In the genomic region with DNA sequence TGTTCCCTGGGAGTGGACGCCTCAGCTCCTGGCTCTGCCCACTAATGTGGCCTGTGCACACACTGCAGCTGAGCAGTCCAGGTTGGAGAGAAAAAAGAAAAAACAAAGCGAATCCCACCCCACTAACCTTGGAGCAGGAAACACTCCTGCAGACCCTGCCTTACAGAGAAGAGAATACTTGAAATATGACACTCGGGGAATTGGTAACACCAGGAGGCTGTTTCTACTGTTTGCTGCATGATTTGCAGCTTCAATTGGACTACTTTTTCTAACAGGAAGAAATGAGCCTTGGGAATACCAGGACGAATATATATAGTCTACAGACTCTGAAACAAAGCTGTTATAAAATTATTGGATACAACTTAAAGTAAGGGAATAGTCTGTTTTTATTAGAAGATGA, we compare ENCODE assay signal across 1 cellular context.
TF ChIP-seq lines count a peak whose summit lies in the region.

No MANE protein-coding gene starts in this region.

TF ChIP-seq in GM23338, 12 proteins besides CTCF, POLR2A, EP300 and RAD21:
- TF ChIP-seq, protein P1, sequence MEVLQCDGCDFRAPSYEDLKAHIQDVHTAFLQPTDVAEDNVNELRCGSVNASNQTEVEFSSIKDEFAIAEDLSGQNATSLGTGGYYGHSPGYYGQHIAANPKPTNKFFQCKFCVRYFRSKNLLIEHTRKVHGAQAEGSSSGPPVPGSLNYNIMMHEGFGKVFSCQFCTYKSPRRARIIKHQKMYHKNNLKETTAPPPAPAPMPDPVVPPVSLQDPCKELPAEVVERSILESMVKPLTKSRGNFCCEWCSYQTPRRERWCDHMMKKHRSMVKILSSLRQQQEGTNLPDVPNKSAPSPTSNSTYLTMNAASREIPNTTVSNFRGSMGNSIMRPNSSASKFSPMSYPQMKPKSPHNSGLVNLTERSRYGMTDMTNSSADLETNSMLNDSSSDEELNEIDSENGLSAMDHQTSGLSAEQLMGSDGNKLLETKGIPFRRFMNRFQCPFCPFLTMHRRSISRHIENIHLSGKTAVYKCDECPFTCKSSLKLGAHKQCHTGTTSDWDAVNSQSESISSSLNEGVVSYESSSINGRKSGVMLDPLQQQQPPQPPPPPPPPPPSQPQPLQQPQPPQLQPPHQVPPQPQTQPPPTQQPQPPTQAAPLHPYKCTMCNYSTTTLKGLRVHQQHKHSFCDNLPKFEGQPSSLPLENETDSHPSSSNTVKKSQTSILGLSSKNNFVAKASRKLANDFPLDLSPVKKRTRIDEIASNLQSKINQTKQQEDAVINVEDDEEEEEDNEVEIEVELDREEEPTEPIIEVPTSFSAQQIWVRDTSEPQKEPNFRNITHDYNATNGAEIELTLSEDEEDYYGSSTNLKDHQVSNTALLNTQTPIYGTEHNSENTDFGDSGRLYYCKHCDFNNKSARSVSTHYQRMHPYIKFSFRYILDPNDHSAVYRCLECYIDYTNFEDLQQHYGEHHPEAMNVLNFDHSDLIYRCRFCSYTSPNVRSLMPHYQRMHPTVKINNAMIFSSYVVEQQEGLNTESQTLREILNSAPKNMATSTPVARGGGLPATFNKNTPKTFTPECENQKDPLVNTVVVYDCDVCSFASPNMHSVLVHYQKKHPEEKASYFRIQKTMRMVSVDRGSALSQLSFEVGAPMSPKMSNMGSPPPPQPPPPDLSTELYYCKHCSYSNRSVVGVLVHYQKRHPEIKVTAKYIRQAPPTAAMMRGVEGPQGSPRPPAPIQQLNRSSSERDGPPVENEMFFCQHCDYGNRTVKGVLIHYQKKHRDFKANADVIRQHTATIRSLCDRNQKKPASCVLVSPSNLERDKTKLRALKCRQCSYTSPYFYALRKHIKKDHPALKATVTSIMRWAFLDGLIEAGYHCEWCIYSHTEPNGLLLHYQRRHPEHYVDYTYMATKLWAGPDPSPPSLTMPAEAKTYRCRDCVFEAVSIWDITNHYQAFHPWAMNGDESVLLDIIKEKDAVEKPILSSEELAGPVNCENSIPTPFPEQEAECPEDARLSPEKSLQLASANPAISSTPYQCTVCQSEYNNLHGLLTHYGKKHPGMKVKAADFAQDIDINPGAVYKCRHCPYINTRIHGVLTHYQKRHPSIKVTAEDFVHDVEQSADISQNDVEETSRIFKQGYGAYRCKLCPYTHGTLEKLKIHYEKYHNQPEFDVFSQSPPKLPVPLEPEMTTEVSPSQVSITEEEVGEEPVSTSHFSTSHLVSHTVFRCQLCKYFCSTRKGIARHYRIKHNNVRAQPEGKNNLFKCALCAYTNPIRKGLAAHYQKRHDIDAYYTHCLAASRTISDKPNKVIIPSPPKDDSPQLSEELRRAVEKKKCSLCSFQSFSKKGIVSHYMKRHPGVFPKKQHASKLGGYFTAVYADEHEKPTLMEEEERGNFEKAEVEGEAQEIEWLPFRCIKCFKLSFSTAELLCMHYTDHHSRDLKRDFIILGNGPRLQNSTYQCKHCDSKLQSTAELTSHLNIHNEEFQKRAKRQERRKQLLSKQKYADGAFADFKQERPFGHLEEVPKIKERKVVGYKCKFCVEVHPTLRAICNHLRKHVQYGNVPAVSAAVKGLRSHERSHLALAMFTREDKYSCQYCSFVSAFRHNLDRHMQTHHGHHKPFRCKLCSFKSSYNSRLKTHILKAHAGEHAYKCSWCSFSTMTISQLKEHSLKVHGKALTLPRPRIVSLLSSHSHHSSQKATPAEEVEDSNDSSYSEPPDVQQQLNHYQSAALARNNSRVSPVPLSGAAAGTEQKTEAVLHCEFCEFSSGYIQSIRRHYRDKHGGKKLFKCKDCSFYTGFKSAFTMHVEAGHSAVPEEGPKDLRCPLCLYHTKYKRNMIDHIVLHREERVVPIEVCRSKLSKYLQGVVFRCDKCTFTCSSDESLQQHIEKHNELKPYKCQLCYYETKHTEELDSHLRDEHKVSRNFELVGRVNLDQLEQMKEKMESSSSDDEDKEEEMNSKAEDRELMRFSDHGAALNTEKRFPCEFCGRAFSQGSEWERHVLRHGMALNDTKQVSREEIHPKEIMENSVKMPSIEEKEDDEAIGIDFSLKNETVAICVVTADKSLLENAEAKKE (CRISPR knock-in tag; IDR thresholded peaks at IDR 0.05): no peak
- TF ChIP-seq EZH2 (IDR thresholded peaks at IDR 0.05; ENCODE audit: low read depth, unreplicated experiment) (no peak), EZH2phosphoT487 (IDR thresholded peaks at IDR 0.05; ENCODE audit: unreplicated experiment) (no peak), NANOG (IDR thresholded peaks at IDR 0.05; ENCODE audit: borderline replicate concordance) (no peak), CREB1 (CRISPR knock-in tag; IDR thresholded peaks at IDR 0.05; ENCODE audit: low read depth) (no peak), STAT1 (IDR thresholded peaks at IDR 0.05; ENCODE audit: unreplicated experiment) (no peak), ETS1 (IDR thresholded peaks at IDR 0.05) (no peak), POLR2AphosphoS5 (IDR thresholded peaks at IDR 0.05; ENCODE audit: low read depth) (no peak), JUNB (IDR thresholded peaks at IDR 0.05; ENCODE audit: unreplicated experiment) (no peak), ZNF331 (CRISPR knock-in tag; IDR thresholded peaks at IDR 0.05; ENCODE audit: low read depth) (no peak)
TF ChIP-seq in GM23338: peak in this region for 0.
